ENCODE assay signal across 21 cellular contexts in the genomic region with DNA sequence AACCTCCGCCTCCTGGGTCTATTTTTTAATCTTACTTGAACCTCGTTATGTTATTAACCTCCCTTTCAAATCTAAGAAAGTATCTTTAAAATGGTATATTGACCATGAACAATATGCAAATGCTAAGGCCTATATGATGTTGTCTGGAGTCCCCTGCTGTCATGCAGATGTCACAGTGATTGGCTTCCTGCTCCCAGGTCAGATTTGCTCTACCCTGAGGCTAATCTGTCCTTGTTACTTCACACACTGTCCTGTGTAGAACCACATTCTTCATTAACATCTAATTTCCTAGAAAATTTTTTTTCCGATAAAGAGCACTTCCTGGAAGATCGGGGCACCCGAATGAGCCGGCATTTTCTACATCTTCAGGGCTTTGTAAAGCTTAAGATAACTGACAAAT.
DNase-seq lines count a peak whose midpoint lies in the region; ATAC-seq and TF ChIP-seq lines count a peak whose summit lies in the region.
"Had no signal": no experiment of that assay in that cellular context is flagged by ENCODE, and none has a peak within 500 bp of the region (broad histone marks: within the 10 kb centered on the region; RNA-seq: fewer than 3 reads in every experiment).

No MANE protein-coding gene starts in this region.

- no peaks in the 10 kb centered on the region for H3K9me3 ChIP-seq in HUES6 (ENCODE audit: control insufficient read depth, insufficient read depth, low read depth, low read length)
- H3K9me3 ChIP-seq: Caco-2 had no signal

- H3K27ac Mint-ChIP-seq in WTC11, result no peak overlapping the region
- H3K27ac Mint-ChIP-seq in stimulated activated memory B cell treated with anti-CD40 and anti-IgM and Interleukin-4, amounts not matched to agents 10 μg/mL and 1 μg/mL and 100 μg/mL, for 72 hours, result peak overlapping the region; percentile 57
- H3K27ac Mint-ChIP-seq: CD8-positive, alpha-beta T cell had no signal

- peaks cover 22% of the 10 kb centered on the region for H3K4me1 Mint-ChIP-seq in WTC11
- H3K4me1 Mint-ChIP-seq in stimulated activated memory B cell treated with anti-CD40 and anti-IgM and Interleukin-4, amounts not matched to agents 10 μg/mL and 1 μg/mL and 100 μg/mL, for 72 hours, result peaks cover 48% of the 10 kb centered on the region

- DNase-seq in GM12865 (ENCODE audit: low read depth), result peak; percentile 29
- no peak for DNase-seq in WTC11 (ENCODE audit: low spot score)
- no peak for DNase-seq in activated CD4-positive, alpha-beta T cell treated with anti-CD3 and anti-CD28 coated beads for 4 hours
- no peak for DNase-seq in NCI-H526 treated with DMSO at 0.1 percent for 48 hours (lab: John Stamatoyannopoulos, UW)
- no peak for DNase-seq in AG08396 (ENCODE audit: low spot score)
- DNase-seq: AML-193; C1 segment of cervical spinal cord; Caco-2; CD8-positive, alpha-beta T cell; GDM1; HCEC 1CT; MM.1S; NCI-H2029; NCI-H446; NCI-H524 treated with DMSO at 0.1 percent for 48 hours; SIG-M5 had no signal

- CTCF ChIA-PET in WTC11 (lab: Charles Lee), result interaction anchor here (1.0 kb wide), 1 partner anchor 17 kb away, joined by 4 read pairs; no protein-coding TSS in a partner anchor

- H3K36me3 Mint-ChIP-seq in WTC11, result no peaks in the 10 kb centered on the region
- peaks cover 7% of the 10 kb centered on the region for H3K36me3 Mint-ChIP-seq in stimulated activated memory B cell treated with anti-CD40 and anti-IgM and Interleukin-4, amounts not matched to agents 10 μg/mL and 1 μg/mL and 100 μg/mL, for 72 hours
- H3K36me3 Mint-ChIP-seq: CD8-positive, alpha-beta T cell had no signal

- no peaks in the 10 kb centered on the region for H3K27me3 Mint-ChIP-seq in WTC11 (ENCODE audit: low read depth)
- H3K27me3 Mint-ChIP-seq in stimulated activated memory B cell treated with anti-CD40 and anti-IgM and Interleukin-4, amounts not matched to agents 10 μg/mL and 1 μg/mL and 100 μg/mL, for 72 hours, result no peaks in the 10 kb centered on the region
- H3K27me3 Mint-ChIP-seq: IgD-negative memory B cell had no signal

- peaks cover 16% of the 10 kb centered on the region for H3K4me1 ChIP-seq in HUES6 (ENCODE audit: control insufficient read depth, insufficient read depth, low read length)
- H3K4me1 ChIP-seq: Caco-2 had no signal

- no peak overlapping the region for H3K9ac ChIP-seq in HUES6 (ENCODE audit: low read length)
- H3K9ac ChIP-seq: KMS-11 had no signal

- H3K27ac ChIP-seq in HUES6 (ENCODE audit: low read depth, low read length), result 0 out of 2 replicates have a peak overlapping the region, but pooled peaks have one; percentile 56
- H3K27ac ChIP-seq: KMS-11, SK-N-MC had no signal

- no peaks in the 10 kb centered on the region for H3K36me3 ChIP-seq in HUES6 (ENCODE audit: control insufficient read depth, insufficient read depth, low read length)

- TF ChIP-seq CTCF in GM12865 (IDR thresholded peaks at IDR 0.05; ENCODE audit: insufficient read depth, low read depth, low read length, missing control alignments), result no peak
- no peak for TF ChIP-seq CTCF in WTC11 (IDR thresholded peaks at IDR 0.05)

- H3K9me3 Mint-ChIP-seq in WTC11, result 0 out of 2 replicates have a peak, but pooled peaks cover 6% of the 10 kb centered on the region
- no peaks in the 10 kb centered on the region for H3K9me3 Mint-ChIP-seq in stimulated activated memory B cell treated with anti-CD40 and anti-IgM and Interleukin-4, amounts not matched to agents 10 μg/mL and 1 μg/mL and 100 μg/mL, for 72 hours
- H3K9me3 Mint-ChIP-seq: CD8-positive, alpha-beta T cell; IgD-negative memory B cell had no signal

- no peaks in the 10 kb centered on the region for H3K27me3 ChIP-seq in HUES6 (ENCODE audit: control insufficient read depth, insufficient read depth, low read length)

- ATAC-seq in WTC11, result peak; percentile 82
- no peak for ATAC-seq in stimulated activated memory B cell treated with anti-CD40 and anti-IgM and Interleukin-4, amounts not matched to agents 10 μg/mL and 1 μg/mL and 100 μg/mL, for 72 hours
- ATAC-seq: CD8-positive, alpha-beta T cell had no signal

- H3K4me3 ChIP-seq in GM12865 (ENCODE audit: low read depth, low read length), result no peak overlapping the region
- no peak overlapping the region for H3K4me3 ChIP-seq in HUES6 (ENCODE audit: low read depth, low read length)
- H3K4me3 ChIP-seq: SK-N-MC had no signal

- POLR2A ChIA-PET in WTC11 (lab: Charles Lee), result no interaction called here

- H3K4me3 Mint-ChIP-seq in WTC11, result no peak overlapping the region
- no peak overlapping the region for H3K4me3 Mint-ChIP-seq in stimulated activated memory B cell treated with anti-CD40 and anti-IgM and Interleukin-4, amounts not matched to agents 10 μg/mL and 1 μg/mL and 100 μg/mL, for 72 hours
- H3K4me3 Mint-ChIP-seq: CD8-positive, alpha-beta T cell had no signal

TF ChIP-seq in WTC11, 78 proteins besides CTCF, POLR2A, EP300 and RAD21 (continues in another document):
- TF ChIP-seq ZNF416 (CRISPR knock-in tag; IDR thresholded peaks at IDR 0.05) (no peak), STAT6 (CRISPR knock-in tag; conservative IDR thresholded peaks at IDR 0.05; ENCODE audit: low read depth) (no peak), CREM (CRISPR knock-in tag; IDR thresholded peaks at IDR 0.05) (no peak), MYBL2 (CRISPR knock-in tag; IDR thresholded peaks at IDR 0.05) (no peak), SOX15 (CRISPR knock-in tag; IDR thresholded peaks at IDR 0.05) (no peak), ELF4 (CRISPR knock-in tag; IDR thresholded peaks at IDR 0.05; ENCODE audit: low read depth) (no peak), SP1 (CRISPR knock-in tag; conservative IDR thresholded peaks at IDR 0.05) (no peak), TP53 (CRISPR knock-in tag; IDR thresholded peaks at IDR 0.05) (no peak), ARID4B (CRISPR knock-in tag; IDR thresholded peaks at IDR 0.05; ENCODE audit: borderline replicate concordance) (no peak), ETV6 (CRISPR knock-in tag; IDR thresholded peaks at IDR 0.05) (no peak), ZNF121 (CRISPR knock-in tag; IDR thresholded peaks at IDR 0.05) (no peak)
- TF ChIP-seq, protein P1, sequence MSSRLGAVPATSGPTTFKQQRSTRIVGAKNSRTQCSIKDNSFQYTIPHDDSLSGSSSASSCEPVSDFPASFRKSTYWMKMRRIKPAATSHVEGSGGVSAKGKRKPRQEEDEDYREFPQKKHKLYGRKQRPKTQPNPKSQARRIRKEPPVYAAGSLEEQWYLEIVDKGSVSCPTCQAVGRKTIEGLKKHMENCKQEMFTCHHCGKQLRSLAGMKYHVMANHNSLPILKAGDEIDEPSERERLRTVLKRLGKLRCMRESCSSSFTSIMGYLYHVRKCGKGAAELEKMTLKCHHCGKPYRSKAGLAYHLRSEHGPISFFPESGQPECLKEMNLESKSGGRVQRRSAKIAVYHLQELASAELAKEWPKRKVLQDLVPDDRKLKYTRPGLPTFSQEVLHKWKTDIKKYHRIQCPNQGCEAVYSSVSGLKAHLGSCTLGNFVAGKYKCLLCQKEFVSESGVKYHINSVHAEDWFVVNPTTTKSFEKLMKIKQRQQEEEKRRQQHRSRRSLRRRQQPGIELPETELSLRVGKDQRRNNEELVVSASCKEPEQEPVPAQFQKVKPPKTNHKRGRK (CRISPR knock-in tag; IDR thresholded peaks at IDR 0.05; ENCODE audit: borderline replicate concordance), result no peak
